31 cellular contexts compared by ENCODE assay signal in the genomic region with DNA sequence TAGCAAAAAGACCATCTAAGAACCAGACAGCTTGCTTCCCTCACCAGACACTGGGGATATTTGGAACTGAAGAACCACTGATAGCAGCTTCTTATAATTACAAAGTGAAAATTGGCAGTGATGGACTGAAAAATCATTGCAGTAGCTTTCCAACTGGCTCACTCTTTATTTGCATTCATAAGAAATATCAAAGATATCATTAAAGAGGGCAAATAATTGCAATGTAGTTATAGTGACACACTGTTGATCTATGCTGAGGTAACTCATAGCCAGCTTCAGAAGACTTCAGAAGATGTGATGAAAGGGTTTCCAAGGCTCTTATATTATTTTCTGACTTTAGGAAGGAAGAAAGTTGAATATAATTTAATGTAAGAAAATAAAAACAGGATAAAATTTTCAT. TPM values are rescaled to one million over a fixed set of nuclear protein-coding genes. Genes with fewer than 3 reads are reported as not detected.
"Had no signal": no experiment of that assay in that cellular context is flagged by ENCODE, and none has a peak within 500 bp of the region (broad histone marks: within the 10 kb centered on the region; RNA-seq: fewer than 3 reads in every experiment).

No MANE protein-coding gene starts in this region.

- H3K9me3 ChIP-seq: gastroesophageal sphincter, heart left ventricle, left lung, psoas muscle, sigmoid colon, thoracic aorta, tibial nerve, upper lobe of left lung, uterus had no signal

- ATAC-seq: esophagus mucosa; gastroesophageal sphincter; heart left ventricle; left lung; naive thymus-derived CD8-positive, alpha-beta T cell; psoas muscle; right cardiac atrium; stimulated activated effector memory CD8-positive, alpha-beta T cell treated with anti-CD3 and anti-CD28 coated beads, Interleukin-12 subunit alpha, Interleukin-12 subunit beta, amount 100 ng/mL, for 72 hours had no signal

- H2AFZ ChIP-seq: hepatocyte had no signal

- H3K4me3 Mint-ChIP-seq: naive thymus-derived CD8-positive, alpha-beta T cell; nephron progenitor cell; stimulated activated effector memory CD8-positive, alpha-beta T cell treated with anti-CD3 and anti-CD28 coated beads, Interleukin-12 subunit alpha, Interleukin-12 subunit beta, amount 100 ng/mL, for 72 hours had no signal

- H3K4me2 ChIP-seq: hepatocyte had no signal

- H3K36me3 ChIP-seq: gastroesophageal sphincter, heart left ventricle, left lung, sigmoid colon, thoracic aorta, tibial nerve, upper lobe of left lung, uterus had no signal

- H3K9me3 Mint-ChIP-seq: naive thymus-derived CD8-positive, alpha-beta T cell; nephron progenitor cell had no signal

- H3K4me1 ChIP-seq: heart left ventricle, left lung, psoas muscle, tibial nerve, upper lobe of left lung, uterus had no signal

- FAIRE-seq: colon, kidney had no signal

- DNase-seq: dorsolateral prefrontal cortex; effector CD4-positive, alpha-beta T cell; foreskin fibroblast; heart left ventricle; kidney; left lung; mesendoderm; midbrain; naive thymus-derived CD8-positive, alpha-beta T cell; nephron progenitor cell; nucleus accumbens; posterior cingulate gyrus; psoas muscle; right cardiac atrium; sigmoid colon; stimulated activated CD4-positive, alpha-beta T cell treated with anti-CD3 and anti-CD28 coated beads, Interleukin-2, amount 100 ng/mL, for 24 hours; stimulated activated CD4-positive, alpha-beta T cell treated with anti-CD3 and anti-CD28 coated beads, Interleukin-4, amount 100 ng/mL, for 24 hours; stimulated activated naive CD4-positive, alpha-beta T cell treated with Interleukin-2 at 50 U/mL for 16 hours; upper lobe of left lung; uterus had no signal

- H3K27ac ChIP-seq: dorsolateral prefrontal cortex, gastroesophageal sphincter, heart left ventricle, hepatocyte, left lung, psoas muscle, sigmoid colon, thoracic aorta, tibial nerve, upper lobe of left lung, uterus had no signal

- H3K4me1 Mint-ChIP-seq: nephron progenitor cell; stimulated activated effector memory CD8-positive, alpha-beta T cell treated with anti-CD3 and anti-CD28 coated beads, Interleukin-12 subunit alpha, Interleukin-12 subunit beta, amount 100 ng/mL, for 72 hours had no signal

- H3K36me3 Mint-ChIP-seq: naive thymus-derived CD8-positive, alpha-beta T cell; stimulated activated effector memory CD8-positive, alpha-beta T cell treated with anti-CD3 and anti-CD28 coated beads, Interleukin-12 subunit alpha, Interleukin-12 subunit beta, amount 100 ng/mL, for 72 hours had no signal

- H3K27me3 ChIP-seq: gastroesophageal sphincter, hepatocyte, sigmoid colon, tibial nerve, upper lobe of left lung, uterus had no signal

- H3K4me3 ChIP-seq: dorsolateral prefrontal cortex, gastroesophageal sphincter, heart left ventricle, hepatocyte, left lung, psoas muscle, sigmoid colon, thoracic aorta, tibial nerve, upper lobe of left lung, uterus had no signal

- H3K27ac Mint-ChIP-seq: naive thymus-derived CD8-positive, alpha-beta T cell; nephron progenitor cell; stimulated activated effector memory CD8-positive, alpha-beta T cell treated with anti-CD3 and anti-CD28 coated beads, Interleukin-12 subunit alpha, Interleukin-12 subunit beta, amount 100 ng/mL, for 72 hours had no signal

RNA-seq across cellular contexts. Expression of a gene that starts 5.8 kb away (rescaled TPM):
- total RNA-seq: lung microvascular endothelial cell; myocyte; naive thymus-derived CD8-positive, alpha-beta T cell; osteocyte; psoas muscle; right cardiac atrium; skeletal muscle tissue; tibial nerve had no signal
- polyA plus RNA-seq: heart left ventricle; naive thymus-derived CD8-positive, alpha-beta T cell; right cardiac atrium had no signal
